ENCODE assay signal across 20 cellular contexts in genomic region chr20:47230811-47231256, GRCh38.
A peak's percentile ranks its signal among the peaks of the same experiment; 100 is the strongest.
DNase-seq lines count a peak whose midpoint lies in the region; ATAC-seq, FAIRE-seq and TF ChIP-seq lines count a peak whose summit lies in the region.
"Had no signal": no experiment of that assay in that cellular context is flagged by ENCODE, and none has a peak within 500 bp of the region (broad histone marks: within the 10 kb centered on the region; RNA-seq: fewer than 3 reads in every experiment).

No MANE protein-coding gene starts in this region.

- H3K36me3 Mint-ChIP-seq in H9 (ENCODE audit: insufficient read depth in 1 of 3, low read depth in 3 of 3): peaks cover 52 to 91% (median 83%) of the 10 kb centered on the region in 3 experiments
- peaks cover 35% of the 10 kb centered on the region for H3K36me3 Mint-ChIP-seq in activated naive CD8-positive, alpha-beta T cell treated with anti-CD3 and anti-CD28 coated beads, Interleukin-2, amount 50 U/mL, for 24 hours (ENCODE audit: low read depth)

- no peak overlapping the region for H3T11ph ChIP-seq in H9 (ENCODE audit: low read length)

- H3K27ac Mint-ChIP-seq in H9: peak overlapping the region in 2 of 3 experiments; percentile 76 to 85; a peak in 4 of 7 replicates
- H3K27ac Mint-ChIP-seq in activated naive CD8-positive, alpha-beta T cell treated with anti-CD3 and anti-CD28 coated beads, Interleukin-2, amount 50 U/mL, for 24 hours: peak overlapping the region; percentile 0

- H4K91ac ChIP-seq in H9 (ENCODE audit: insufficient read length, low read depth, low read length): no peak overlapping the region

- TF ChIP-seq POLR2A in A549 (IDR thresholded peaks at IDR 0.05; ENCODE audit: low read length): no peak

- H2BK15ac ChIP-seq in H9 (ENCODE audit: low read depth, low read length): no peak overlapping the region

- no peaks in the 10 kb centered on the region for H3K79me2 ChIP-seq in H9 (ENCODE audit: insufficient read depth, low read length)

- H3K9ac ChIP-seq in H9 (ENCODE audit: extremely low read depth, insufficient read length, low read length): no peak overlapping the region

- peaks cover 9 to 28% of the 10 kb centered on the region in 2 experiments for H3K4me1 Mint-ChIP-seq in H9
- peaks cover 2% of the 10 kb centered on the region for H3K4me1 Mint-ChIP-seq in activated naive CD8-positive, alpha-beta T cell treated with anti-CD3 and anti-CD28 coated beads, Interleukin-2, amount 50 U/mL, for 24 hours

- TF ChIP-seq CTCF in A549 (IDR thresholded peaks at IDR 0.05) (no peak), H9 (conservative IDR thresholded peaks at IDR 0.05) (no peak)

- no peak overlapping the region for H2AK5ac ChIP-seq in H9 (ENCODE audit: insufficient read length, low read length)

- H2BK12ac ChIP-seq in H9 (ENCODE audit: insufficient read length, low read depth, low read length): no peak overlapping the region

- no peak overlapping the region for H2AFZ ChIP-seq in H9 (ENCODE audit: low read length)
- H2AFZ ChIP-seq: PC-9 had no signal

- H2BK20ac ChIP-seq in H9 (ENCODE audit: low read depth, low read length, poor library complexity, severe bottlenecking): no peak overlapping the region

- no peak for FAIRE-seq in A549 (lab: Jason Lieb, UNC)
- FAIRE-seq: endothelial cell of umbilical vein had no signal

- H3K9me3 Mint-ChIP-seq in H9: no peaks in the 10 kb centered on the region
- H3K9me3 Mint-ChIP-seq in activated naive CD8-positive, alpha-beta T cell treated with anti-CD3 and anti-CD28 coated beads, Interleukin-2, amount 50 U/mL, for 24 hours: no peaks in the 10 kb centered on the region
- H3K9me3 Mint-ChIP-seq: natural killer cell treated with Interleukin-12 subunit alpha and Interleukin-12 subunit beta and Interleukin-15 and Interleukin-18, amount 100 ng/mL, for 72 hours had no signal

- H3K27ac ChIP-seq in A549: no peak overlapping the region
- no peak overlapping the region for H3K27ac ChIP-seq in H9 (ENCODE audit: insufficient read length, low read depth, low read length)
- H3K27ac ChIP-seq: gastrocnemius medialis, lower lobe of right lung, PC-9, psoas muscle, SK-N-MC had no signal

- no peaks in the 10 kb centered on the region for H3K27me3 ChIP-seq in H9 (ENCODE audit: insufficient read depth, low read length)
- H3K27me3 ChIP-seq: gastrocnemius medialis had no signal

- no peak overlapping the region for H2BK5ac ChIP-seq in H9 (ENCODE audit: insufficient read length, low read length)

- no peak overlapping the region for H4K8ac ChIP-seq in H9 (replicated peaks; ENCODE audit: insufficient read length, low read depth, low read length)

- H3K23ac ChIP-seq in H9 (ENCODE audit: insufficient read length, low read depth, low read length): no peak overlapping the region

- DNase-seq in A549 (ENCODE audit: low read depth in 1 of 2, low spot score in 1 of 2) (no peak), H9 (no peak), iris pigment epithelial cell (ENCODE audit: low read depth) (peak; percentile 28), HPDE6-E6E7 (ENCODE audit: extremely low spot score) (no peak), NCI-H187 (lab: John Stamatoyannopoulos, UW) (no peak)
- no peak for DNase-seq in activated naive CD8-positive, alpha-beta T cell treated with anti-CD3 and anti-CD28 coated beads, Interleukin-2, amount 50 U/mL, for 24 hours
- no peak for DNase-seq in stimulated activated CD4-positive, alpha-beta T cell treated with anti-CD3 and anti-CD28 coated beads, Interleukin-15, amount 100 ng/mL, for 24 hours
- DNase-seq: ACHN, cerebellar nuclear complex, gastrocnemius medialis, GF-D8, lower lobe of right lung, NCI-H1930, NCI-H526, PC-9, psoas muscle had no signal

- H3K18ac ChIP-seq in H9 (ENCODE audit: insufficient read length, low read depth, low read length): no peak overlapping the region

- no peak overlapping the region for H3K4me3 Mint-ChIP-seq in H9
- no peak overlapping the region for H3K4me3 Mint-ChIP-seq in activated naive CD8-positive, alpha-beta T cell treated with anti-CD3 and anti-CD28 coated beads, Interleukin-2, amount 50 U/mL, for 24 hours
- H3K4me3 Mint-ChIP-seq: natural killer cell treated with Interleukin-12 subunit alpha and Interleukin-12 subunit beta and Interleukin-15 and Interleukin-18, amount 100 ng/mL, for 72 hours had no signal

- no peak overlapping the region for H3K4me3 ChIP-seq in A549
- H3K4me3 ChIP-seq: gastrocnemius medialis, lower lobe of right lung, PC-9, psoas muscle, SK-N-MC had no signal

- WGBS in A549 (ENCODE audit: missing lambda C conversion rate): 91% methylated on average over 8 of the region's 8 CpGs
- WGBS in H9 (ENCODE audit: extremely low coverage, insufficient read length, low lambda C conversion rate): no CpG with 5 or more reads among the region's 8 CpGs

- H3K4me1 ChIP-seq in A549 (peaks cover 5% of the 10 kb centered on the region; the same call in 1 of the 3 replicates), H9 (ENCODE audit: insufficient read depth, low read length) (no peaks in the 10 kb centered on the region)
- H3K4me1 ChIP-seq: gastrocnemius medialis, lower lobe of right lung, psoas muscle had no signal

- no peak overlapping the region for H3K56ac ChIP-seq in H9 (ENCODE audit: insufficient read length, low read depth, low read length)

- POLR2A ChIA-PET in A549 (lab: Yijun Ruan, JAX): no interaction called here

- no peaks in the 10 kb centered on the region for H3K9me3 ChIP-seq in A549
- no peaks in the 10 kb centered on the region for H3K9me3 ChIP-seq in H9 (ENCODE audit: control insufficient read depth, low read depth, low read length)
- H3K9me3 ChIP-seq: gastrocnemius medialis, lower lobe of right lung, psoas muscle had no signal

- TF ChIP-seq RAD21 in A549 (conservative IDR thresholded peaks at IDR 0.05 in 1 of 2, IDR thresholded peaks at IDR 0.05 in 1 of 2): no peak

- H3K4ac ChIP-seq in H9 (ENCODE audit: low read depth, low read length): no peak overlapping the region

- H3K27me3 Mint-ChIP-seq in H9 (ENCODE audit: low read depth): no peaks in the 10 kb centered on the region
- H3K27me3 Mint-ChIP-seq in activated naive CD8-positive, alpha-beta T cell treated with anti-CD3 and anti-CD28 coated beads, Interleukin-2, amount 50 U/mL, for 24 hours: no peaks in the 10 kb centered on the region
- H3K27me3 Mint-ChIP-seq: natural killer cell treated with Interleukin-12 subunit alpha and Interleukin-12 subunit beta and Interleukin-15 and Interleukin-18, amount 100 ng/mL, for 72 hours had no signal

- no peaks in the 10 kb centered on the region for H4K20me1 ChIP-seq in H9 (ENCODE audit: control insufficient read depth, insufficient read depth, insufficient read length)

- no peak overlapping the region for H4K5ac ChIP-seq in H9 (ENCODE audit: insufficient read length, low read depth, low read length)

- TF ChIP-seq EP300 in A549 (IDR thresholded peaks at IDR 0.05): no peak

- no peak overlapping the region for H2BK120ac ChIP-seq in H9 (ENCODE audit: low read depth, low read length, poor library complexity, severe bottlenecking)

- H3K14ac ChIP-seq in H9 (ENCODE audit: insufficient read depth, low read length): no peak overlapping the region

- H3K79me1 ChIP-seq in H9 (ENCODE audit: insufficient read depth, low read depth, low read length, poor library complexity, severe bottlenecking): no peaks in the 10 kb centered on the region

- H3K4me2 ChIP-seq in A549: no peak overlapping the region
- no peak overlapping the region for H3K4me2 ChIP-seq in H9 (ENCODE audit: insufficient read depth, insufficient read length, low read length)
- H3K4me2 ChIP-seq: PC-9 had no signal

- ATAC-seq in A549: no peak
- ATAC-seq in activated naive CD8-positive, alpha-beta T cell treated with anti-CD3 and anti-CD28 coated beads, Interleukin-2, amount 50 U/mL, for 24 hours: no peak
- no peak for ATAC-seq in HG02840 (IDR thresholded peaks at IDR 0.05; ENCODE audit: low FRiP score, unreplicated experiment)
- ATAC-seq: gastrocnemius medialis; lower lobe of right lung; natural killer cell treated with Interleukin-12 subunit alpha and Interleukin-12 subunit beta and Interleukin-15 and Interleukin-18, amount 100 ng/mL, for 72 hours; psoas muscle had no signal

- CTCF ChIA-PET in A549 (lab: Yijun Ruan, JAX): interaction anchor here (1.5 to 3.1 kb wide), 3 partner anchors 11 to 478 kb away, joined by 3 to 11 read pairs (median 4); no protein-coding TSS in a partner anchor

- no peaks in the 10 kb centered on the region for H3K23me2 ChIP-seq in H9 (ENCODE audit: insufficient read length, low read depth, low read length, poor library complexity, severe bottlenecking)

TF ChIP-seq in A549, 52 proteins besides CTCF, POLR2A, EP300 and RAD21:
- TF ChIP-seq FOSB (CRISPR knock-in tag; IDR thresholded peaks at IDR 0.05): no peak
- peak; percentile 9 for TF ChIP-seq MAFK (IDR thresholded peaks at IDR 0.05; ENCODE audit: partially characterized antibody)
